Comparison of ENCODE assay signal across 8 cellular contexts in genomic region chr16:75148311-75149195, GRCh38. TPM values are rescaled to one million over a fixed set of nuclear protein-coding genes. Genes with fewer than 3 reads are reported as not detected.
DNase-seq lines count a peak whose midpoint lies in the region; ATAC-seq, FAIRE-seq and TF ChIP-seq lines count a peak whose summit lies in the region.

Gene ZFP1, plus strand, starts transcription at chr16:75148524. Its CDS starts 4,428 bp downstream, at chr16:75152952.

- TF ChIP-seq CTCF in H1 (IDR thresholded peaks at IDR 0.05; ENCODE audit: control extremely low read depth in 1 of 3, insufficient read depth in 1 of 3, low read depth in 1 of 3, low read length in 3 of 3), result no peak

- H2BK120ac ChIP-seq in H1 (replicated peaks; ENCODE audit: low read depth, low read length), result peak within 1 kb of the TSS; percentile 99
- H2BK120ac ChIP-seq in mesenchymal stem cell (ENCODE audit: low read depth, low read length), result peak within 1 kb of the TSS; percentile 80

- H3K23ac ChIP-seq in H1 (ENCODE audit: insufficient read length) (no peak within 1 kb of the TSS), mesenchymal stem cell (ENCODE audit: low read length in 2 of 2) (peak within 1 kb of the TSS in 1 of 2 experiments; percentile 89)

- CTCF ChIA-PET in H1 (lab: Charles Lee; ENCODE audit: partially characterized antibody), result no interaction called here

- H2AK5ac ChIP-seq in H1 (ENCODE audit: low read depth, low read length) (peak within 1 kb of the TSS; percentile 66; the same call in 1 of the 2 replicates), mesenchymal stem cell (ENCODE audit: low read length, severe bottlenecking) (no peak within 1 kb of the TSS)

- peak within 1 kb of the TSS; percentile 98 for H3K14ac ChIP-seq in H1 (ENCODE audit: insufficient read length)
- peak within 1 kb of the TSS in 1 of 2 experiments; percentile 97 for H3K14ac ChIP-seq in mesenchymal stem cell (ENCODE audit: low read length in 2 of 2)

- H3K79me1 ChIP-seq in H1 (ENCODE audit: low read depth, low read length), result peaks cover 4% of the 10 kb centered on the region; the same call in 1 of the 2 replicates
- peaks cover 14% of the 10 kb centered on the region for H3K79me1 ChIP-seq in mesenchymal stem cell (replicated peaks; ENCODE audit: low read length, poor library complexity, severe bottlenecking)

- TF ChIP-seq RAD21 in H1 (IDR thresholded peaks at IDR 0.05 in 1 of 2, conservative IDR thresholded peaks at IDR 0.05 in 1 of 2; ENCODE audit: low read depth in 2 of 2, low read length in 2 of 2), result no peak

- WGBS in H1 (ENCODE audit: extremely low coverage in 1 of 2, insufficient coverage in 1 of 2, insufficient read length in 1 of 2, insufficient replicate concordance in 2 of 2, low coverage in 1 of 2, low lambda C conversion rate in 2 of 2, missing lambda C conversion rate in 1 of 2), 2 experiments, result 2% methylated on average over 47 of the region's 93 CpGs; no CpG with 5 or more reads in 1 of the 2 experiments
- under 1% methylated on average over 61 of the region's 93 CpGs for WGBS in mesenchymal stem cell

- in situ Hi-C loops in Caki2 (cut with HindIII; ENCODE audit: low pct_unique_long_range_greater_than_20kb, low sequenced_read_pairs), result no loop called here

- H4K5ac ChIP-seq in H1 (ENCODE audit: insufficient read length, low read depth, low read length), result peak within 1 kb of the TSS; percentile 99

- peak within 1 kb of the TSS; percentile 78 for H3K4ac ChIP-seq in H1 (replicated peaks; ENCODE audit: insufficient read length, low read depth, low read length)
- peak within 1 kb of the TSS; percentile 98 to 99 for H3K4ac ChIP-seq in mesenchymal stem cell (ENCODE audit: low read depth in 1 of 2, low read length in 2 of 2)

- peak within 1 kb of the TSS; percentile 78 to 92 (median 90) for H3K4me3 ChIP-seq in H1 (ENCODE audit: extremely low read depth in 1 of 4, insufficient read depth in 2 of 4, low read depth in 3 of 4, low read length in 4 of 4)
- peak within 1 kb of the TSS; percentile 82 to 93 for H3K4me3 ChIP-seq in mesenchymal stem cell (ENCODE audit: insufficient read depth in 1 of 2, low read depth in 1 of 2, low read length in 2 of 2)

- POLR2A ChIA-PET in H1 (lab: Charles Lee; ENCODE audit: partially characterized antibody), result no interaction called here

- peak within 1 kb of the TSS; percentile 100 for H3K18ac ChIP-seq in H1 (ENCODE audit: extremely low read depth, low read length)
- peak within 1 kb of the TSS; percentile 98 for H3K18ac ChIP-seq in mesenchymal stem cell (ENCODE audit: low read depth in 1 of 2, low read length in 2 of 2)

- no peaks in the 10 kb centered on the region for H4K20me1 ChIP-seq in H1 (replicated peaks in 1 of 2; ENCODE audit: control insufficient read depth in 1 of 2, insufficient read depth in 2 of 2, low read length in 2 of 2)

- H3K4me2 ChIP-seq in H1 (ENCODE audit: insufficient read depth in 1 of 2, low read depth in 2 of 2, low read length in 2 of 2) (peak within 1 kb of the TSS; percentile 85 to 86), mesenchymal stem cell (ENCODE audit: low read length, poor library complexity, severe bottlenecking) (peak within 1 kb of the TSS; percentile 86)

- TF ChIP-seq POLR2A in H1 (IDR thresholded peaks at IDR 0.05; ENCODE audit: control extremely low read depth in 1 of 2, low read depth in 2 of 2, low read length in 2 of 2), result peak in 1 of 2 experiments; percentile 84; a peak in 2 of 3 replicates

- H3K9ac ChIP-seq in H1 (replicated peaks in 1 of 4; ENCODE audit: extremely low read depth in 1 of 4, low read depth in 3 of 4, low read length in 3 of 4), result peak within 1 kb of the TSS; percentile 65 to 82 (median 81)
- H3K9ac ChIP-seq in mesenchymal stem cell (ENCODE audit: low read length), result peak within 1 kb of the TSS; percentile 96

- H3K27me3 ChIP-seq in H1 (replicated peaks in 1 of 4; ENCODE audit: control insufficient read depth in 3 of 4, extremely low read depth in 1 of 4, insufficient read depth in 3 of 4, low read length in 3 of 4), result no peaks in the 10 kb centered on the region
- no peaks in the 10 kb centered on the region for H3K27me3 ChIP-seq in mesenchymal stem cell (ENCODE audit: control insufficient read depth in 1 of 2, insufficient read depth in 1 of 2, low read length in 2 of 2)

- H2AFZ ChIP-seq in H1 (ENCODE audit: low read length) (peak within 1 kb of the TSS; percentile 65; the same call in 1 of the 2 replicates), mesenchymal stem cell (ENCODE audit: low read depth, low read length) (peak within 1 kb of the TSS; percentile 68)

- H4K91ac ChIP-seq in H1 (replicated peaks; ENCODE audit: insufficient read length, low read length) (peak within 1 kb of the TSS; percentile 94), mesenchymal stem cell (ENCODE audit: low read length) (peak within 1 kb of the TSS; percentile 97)

- peak within 1 kb of the TSS; percentile 98 for H2BK5ac ChIP-seq in H1 (ENCODE audit: low read depth, low read length)
- H2BK5ac ChIP-seq in mesenchymal stem cell (ENCODE audit: low read depth, low read length, poor library complexity, severe bottlenecking), result peak within 1 kb of the TSS; percentile 57

- peak within 1 kb of the TSS; percentile 63; the same call in 1 of the 2 replicates for H2BK12ac ChIP-seq in H1 (ENCODE audit: low read depth, low read length)
- H2BK12ac ChIP-seq in mesenchymal stem cell (ENCODE audit: low read length in 2 of 2), result peak within 1 kb of the TSS; percentile 18 to 75

- FAIRE-seq in H1 (lab: Jason Lieb, UNC), result peak; percentile 39

- ATAC-seq in GM21390 (IDR thresholded peaks at IDR 0.05; ENCODE audit: unreplicated experiment), result peak; percentile 86

- peak within 1 kb of the TSS; percentile 81 for H3K27ac ChIP-seq in H1 (ENCODE audit: low read depth, low read length)
- H3K27ac ChIP-seq in mesenchymal stem cell (ENCODE audit: low read length, poor library complexity, severe bottlenecking), result peak within 1 kb of the TSS; percentile 68

- H2BK15ac ChIP-seq in H1 (ENCODE audit: low read length) (peak within 1 kb of the TSS; percentile 96), mesenchymal stem cell (ENCODE audit: low read depth, poor library complexity, severe bottlenecking) (peak within 1 kb of the TSS; percentile 95)

- H4K8ac ChIP-seq in H1 (ENCODE audit: extremely low read depth, insufficient read depth, low read length) (peak within 1 kb of the TSS; percentile 98), mesenchymal stem cell (ENCODE audit: low read length) (peak within 1 kb of the TSS; percentile 94)

- DNase-seq in Caki2 (ENCODE audit: low read depth) (peak; percentile 88), HUDEP-2 (lab: John Stamatoyannopoulos, UW; ENCODE audit: unreplicated experiment in 76 of 76) (peak; percentile 44 to 93 (median 86)), NOMO-1 treated with dmso at 0.1 percent for 144 hours (lab: John Stamatoyannopoulos, UW; ENCODE audit: unreplicated experiment) (peak; percentile 81), H1 (ENCODE audit: low read depth in 1 of 2, low spot score in 2 of 2) (peak; percentile 80 to 98), mesenchymal stem cell (peak; percentile 92)
- DNase-seq in activated CD8-positive, alpha-beta memory T cell treated with anti-CD3 and anti-CD28 coated beads for 4 hours (ENCODE audit: low read depth in 2 of 2), result peak; percentile 89 to 93
- peak; percentile 78 for DNase-seq in stimulated activated CD8-positive, alpha-beta memory T cell treated with anti-CD3 and anti-CD28 coated beads, Interleukin-12 subunit alpha, Interleukin-12 subunit beta, amount 100 ng/mL, for 24 hours (ENCODE audit: extremely low read depth)

- peaks cover 2 to 8% of the 10 kb centered on the region in 2 experiments; a peak in 1 of 4 replicates for H3K9me3 ChIP-seq in H1 (ENCODE audit: insufficient read depth in 2 of 2, low read depth in 1 of 2, low read length in 1 of 2)
- H3K9me3 ChIP-seq in mesenchymal stem cell (ENCODE audit: control insufficient read depth, low read length), result peaks cover 30% of the 10 kb centered on the region

- peaks cover 2% of the 10 kb centered on the region for H3K23me2 ChIP-seq in H1 (ENCODE audit: low read depth, low read length)

- H3K56ac ChIP-seq in H1 (replicated peaks; ENCODE audit: insufficient read length, low read depth, low read length), result peak within 1 kb of the TSS; percentile 99

- peaks cover 6 to 47% of the 10 kb centered on the region in 2 experiments for H3K79me2 ChIP-seq in H1 (ENCODE audit: control insufficient read depth in 1 of 2, insufficient read depth in 2 of 2, low read length in 2 of 2)

- H2BK20ac ChIP-seq in H1 (ENCODE audit: low read length), result no peak within 1 kb of the TSS

- H3K36me3 ChIP-seq in H1 (ENCODE audit: control insufficient read depth in 2 of 4, insufficient read depth in 4 of 4, low read length in 3 of 4) (peaks cover 3 to 9% (median 4%) of the 10 kb centered on the region in 4 experiments; a peak in 7 of 8 replicates), mesenchymal stem cell (ENCODE audit: control insufficient read depth in 1 of 2, insufficient read depth in 2 of 2, low read depth in 1 of 2, low read length in 2 of 2) (peaks cover 5 to 10% of the 10 kb centered on the region in 2 experiments)

- TF ChIP-seq EP300 in H1 (IDR thresholded peaks at IDR 0.05; ENCODE audit: borderline replicate concordance in 1 of 2, low read depth in 2 of 2, low read length in 2 of 2), result peak in 1 of 2 experiments; percentile 34; a peak in 1 of 3 replicates

- H3K4me1 ChIP-seq in H1 (replicated peaks in 1 of 4; ENCODE audit: control insufficient read depth in 3 of 4, insufficient read depth in 4 of 4, low read length in 3 of 4) (no peaks in the 10 kb centered on the region; a peak in 1 of 7 replicates), mesenchymal stem cell (ENCODE audit: control insufficient read depth, insufficient read depth, low read depth, low read length) (peaks cover 1% of the 10 kb centered on the region)

TF ChIP-seq in H1, 55 proteins besides CTCF, POLR2A, EP300 and RAD21 (continues in another document):
- 0 out of 2 replicates have a peak, but pooled peaks have one; percentile 28 for TF ChIP-seq TBP (IDR thresholded peaks at IDR 0.05; ENCODE audit: low read depth, low read length)
- TF ChIP-seq SUZ12 (IDR thresholded peaks at IDR 0.05; ENCODE audit: low read length), result peak; percentile 28; the same call in 1 of the 2 replicates
- peak; percentile 66 for TF ChIP-seq TAF1 (IDR thresholded peaks at IDR 0.05; ENCODE audit: low read depth, low read length)
- no peak for TF ChIP-seq POU5F1 (IDR thresholded peaks at IDR 0.05; ENCODE audit: low read depth, low read length)

RNA-seq across cellular contexts. Expression of gene ZFP1, which starts in this region (rescaled TPM):
- 7.9 and 14.4 TPM in 2 replicates for total RNA-seq in Caki2 (2014; rRNA removed; shearing (Covaris generic); ENCODE audit: low replicate concordance)
- total RNA-seq in H1 (2021; fragmentation: NEBNext Ultra II Directional; extraction: Animal tissue kit (Norgen Biotek cat#: 25700)), result 11.2 and 12.2 TPM in 2 replicates
- polyA plus RNA-seq in H1 (2011; rRNA removed), result 2.2 and 4.0 TPM in 2 replicates
- 4.0 TPM for polyA plus RNA-seq in H1 (2011; cell fraction: cytosol; rRNA removed)
- 4.3 TPM for polyA plus RNA-seq in H1 (2011; cell fraction: nucleus; rRNA removed)
- 5.4 to 6.7 TPM (median 5.6 TPM) in 4 replicates for polyA plus RNA-seq in H1 (2012, experiment 1 of 2)
- polyA plus RNA-seq in H1 (2012, experiment 2 of 2), result 0.64 TPM
- 5.5 TPM for polyA plus RNA-seq in H1 (2013, experiment 1 of 2)
- polyA plus RNA-seq in H1 (2013, experiment 2 of 2), result 5.5 TPM
- polyA minus RNA-seq in H1 (2011; rRNA and poly(A)+ RNA removed), result 9.4 and 15.2 TPM in 2 replicates
- polyA minus RNA-seq in H1 (2011; cell fraction: cytosol; rRNA and poly(A)+ RNA removed), result 12.6 TPM
- 19.2 TPM for polyA minus RNA-seq in H1 (2011; cell fraction: nucleus; rRNA and poly(A)+ RNA removed)
- 9.1 TPM for polyA plus RNA-seq in mesenchymal stem cell (2013, experiment 1 of 2)
- 7.8 TPM for polyA plus RNA-seq in mesenchymal stem cell (2013, experiment 2 of 2)

Comparison
In these comparisons a context has a peak if more than half of its experiments do, and no peak if none do; other contexts are left out.
1. Peak in every context shown above with its lines: DNase-seq, ATAC-seq, H3K4me3 ChIP-seq and H3K27ac ChIP-seq.